In genomic region chr19:49533551-49534488, GRCh38 we compare ENCODE assay signal across 8 cellular contexts. TPM values are rescaled to one million over a fixed set of nuclear protein-coding genes. Genes with fewer than 3 reads are reported as not detected.
DNase-seq lines count a peak whose midpoint lies in the region; ATAC-seq and TF ChIP-seq lines count a peak whose summit lies in the region.

No MANE protein-coding gene starts in this region.

- H4K20me1 ChIP-seq in OCI-LY7 (ENCODE audit: insufficient read depth, low read length) = no peaks in the 10 kb centered on the region

- intact Hi-C loops in OCI-LY7 (cut with micrococcal nuclease; ENCODE audit: unreplicated experiment) = no loop called here

- TF ChIP-seq CTCF in OCI-LY7 (conservative IDR thresholded peaks at IDR 0.05; ENCODE audit: low read length) = peak; percentile 72
- TF ChIP-seq CTCF in fibroblast of the aortic adventitia (IDR thresholded peaks at IDR 0.05; ENCODE audit: insufficient read depth, low read length) = no peak
- peak; percentile 47 for TF ChIP-seq CTCF in neutrophil (IDR thresholded peaks at IDR 0.05)
- TF ChIP-seq CTCF in suprapubic skin (IDR thresholded peaks at IDR 0.05) = no peak

- CTCF ChIA-PET in OCI-LY7 (lab: Charles Lee; ENCODE audit: unreplicated experiment) = no interaction called here

- H3K36me3 ChIP-seq in OCI-LY7 (ENCODE audit: insufficient read depth, low read length) (no peaks in the 10 kb centered on the region), neutrophil (peaks cover 78% of the 10 kb centered on the region), suprapubic skin (peaks cover 7% of the 10 kb centered on the region)

- DNase-seq in NCI-H2081 (lab: John Stamatoyannopoulos, UW) = peak; percentile 54 to 60
- DNase-seq in NCI-H2081 treated with DMSO at 0.1 percent for 48 hours (lab: John Stamatoyannopoulos, UW) = no peak
- peak; percentile 82 for DNase-seq in OCI-LY7 (ENCODE audit: low spot score)
- peak; percentile 71 for DNase-seq in activated T-helper 1 cell treated with Interleukin-2 at 50 U/mL for 16 hours (ENCODE audit: low read depth)
- peak; percentile 23 for DNase-seq in fibroblast of the aortic adventitia (ENCODE audit: low read depth)
- DNase-seq in suprapubic skin (ENCODE audit: low spot score in 2 of 2) = peak; percentile 88 to 90

- H3K4me1 ChIP-seq in OCI-LY7 (ENCODE audit: insufficient read depth, low read length, poor library complexity, severe bottlenecking) = peaks cover 39% of the 10 kb centered on the region
- peaks cover 13 to 16% of the 10 kb centered on the region in 2 experiments for H3K4me1 ChIP-seq in neutrophil (ENCODE audit: control insufficient read depth in 1 of 2, insufficient read depth in 1 of 2, low read depth in 1 of 2, low read length in 1 of 2)
- peaks cover 15% of the 10 kb centered on the region for H3K4me1 ChIP-seq in suprapubic skin

- peak overlapping the region; percentile 80 for H2AFZ ChIP-seq in OCI-LY7 (ENCODE audit: low read length)

- 11% methylated on average over 15 of the region's 87 CpGs for WGBS in suprapubic skin

- no peaks in the 10 kb centered on the region for H3K9me2 ChIP-seq in OCI-LY7 (ENCODE audit: insufficient read depth, low read length)

- POLR2A ChIA-PET in OCI-LY7 (lab: Charles Lee) = no interaction called here

- TF ChIP-seq EP300 in suprapubic skin (IDR thresholded peaks at IDR 0.05) = no peak

- no TSS peak for BruUV-seq in OCI-LY7 (replicated peaks; lab: Mats Ljungman, UMichigan)

- H3K4me3 ChIP-seq in OCI-LY7 (ENCODE audit: low read depth, low read length, poor library complexity, severe bottlenecking) (peak overlapping the region; percentile 72), fibroblast of the aortic adventitia (ENCODE audit: low read depth, low read length) (peak overlapping the region; percentile 53), neutrophil (ENCODE audit: low read depth in 1 of 2, low read length in 1 of 2) (peak overlapping the region; percentile 73 to 76), suprapubic skin (peak overlapping the region; percentile 55)

- no peak for TF ChIP-seq POLR2A in suprapubic skin (IDR thresholded peaks at IDR 0.05)

- peaks cover 33% of the 10 kb centered on the region for H3K27me3 ChIP-seq in neutrophil
- H3K27me3 ChIP-seq in suprapubic skin = no peaks in the 10 kb centered on the region

- H3K27ac ChIP-seq in OCI-LY7 (ENCODE audit: low read depth, low read length, poor library complexity, severe bottlenecking) (no peak overlapping the region), neutrophil (no peak overlapping the region), suprapubic skin (no peak overlapping the region)

- H3K79me2 ChIP-seq in OCI-LY7 (ENCODE audit: insufficient read depth, low read depth, low read length) = no peaks in the 10 kb centered on the region

- ATAC-seq in HG03108 (IDR thresholded peaks at IDR 0.05; ENCODE audit: unreplicated experiment) = peak; percentile 63

- H3K9me3 ChIP-seq in OCI-LY7 (ENCODE audit: low read length) (no peaks in the 10 kb centered on the region), neutrophil (no peaks in the 10 kb centered on the region), suprapubic skin (no peaks in the 10 kb centered on the region)

- H3K4me2 ChIP-seq in OCI-LY7 (ENCODE audit: low read length) = peak overlapping the region; percentile 94

RNA-seq across cellular contexts. Expression of gene RCN3, which starts 6.0 kb away (rescaled TPM):
- total RNA-seq in OCI-LY7 (2014; rRNA removed; shearing (Covaris generic)) = 0.77 and 1.4 TPM in 2 replicates
- total RNA-seq in OCI-LY7 (2022) (1.3 and 2.1 TPM in 2 replicates), fibroblast of the aortic adventitia (ENCODE audit: low replicate concordance) (121 and 181 TPM in 2 replicates), suprapubic skin (10 to 100 TPM in 2 of 4 donors, 1 to 10 TPM in 2; 4.9 to 18.8 (median 9.0) TPM)

RNA-seq across cellular contexts. Expression of gene FCGRT, which starts 21.4 kb away (rescaled TPM):
- 19.4 and 20.9 TPM in 2 replicates for total RNA-seq in OCI-LY7 (2014; rRNA removed; shearing (Covaris generic))
- total RNA-seq in OCI-LY7 (2022) = 10.7 and 11.6 TPM in 2 replicates
- 73.8 and 132 TPM in 2 replicates for total RNA-seq in fibroblast of the aortic adventitia (ENCODE audit: low replicate concordance)
- 100 to 1,000 TPM in 3 of 4 donors, 10 to 100 TPM in 1; 96.2 to 136 (median 112) TPM for total RNA-seq in suprapubic skin

RNA-seq across cellular contexts. Expression of gene RPS11, which starts 37.6 kb away (rescaled TPM):
- 6,180 and 6,539 TPM in 2 replicates for total RNA-seq in OCI-LY7 (2014; rRNA removed; shearing (Covaris generic))
- total RNA-seq in OCI-LY7 (2022) (2,366 and 2,673 TPM in 2 replicates), fibroblast of the aortic adventitia (ENCODE audit: low replicate concordance) (2,258 and 4,425 TPM in 2 replicates), suprapubic skin (1,000 to 10,000 TPM; 3,049 to 5,024 (median 4,623) TPM)

RNA-seq across cellular contexts. Expression of gene RPL13A, which starts 46.4 kb away (rescaled TPM):
- 6,720 and 8,461 TPM in 2 replicates for total RNA-seq in OCI-LY7 (2014; rRNA removed; shearing (Covaris generic))
- total RNA-seq in OCI-LY7 (2022) = 2,999 and 3,606 TPM in 2 replicates
- 2,039 and 2,642 TPM in 2 replicates for total RNA-seq in fibroblast of the aortic adventitia (ENCODE audit: low replicate concordance)
- 1,000 to 10,000 TPM; 2,613 to 5,154 (median 4,451) TPM for total RNA-seq in suprapubic skin

RNA-seq across cellular contexts. Expression of gene NOSIP, which starts 46.5 kb away (rescaled TPM):
- 74.7 and 84.0 TPM in 2 replicates for total RNA-seq in OCI-LY7 (2014; rRNA removed; shearing (Covaris generic))
- 35.1 and 42.7 TPM in 2 replicates for total RNA-seq in OCI-LY7 (2022)
- total RNA-seq in fibroblast of the aortic adventitia (ENCODE audit: low replicate concordance) = 35.7 and 46.9 TPM in 2 replicates
- total RNA-seq in suprapubic skin = 10 to 100 TPM; 42.5 to 85.6 (median 68.9) TPM

Comparison
In these comparisons a context has a peak if more than half of its experiments do, and no peak if none do; other contexts are left out.
1. CTCF ChIP-seq: peak in OCI-LY7 (single experiment) and neutrophil (single experiment); none in fibroblast of the aortic adventitia (single experiment) and suprapubic skin (0 of 2).
2. Peak in every context shown above with its lines, with median percentiles within 50 percentile points of each other: H3K4me3 ChIP-seq.